Comparison of ENCODE assay signal across 1 cellular context in the genomic region with DNA sequence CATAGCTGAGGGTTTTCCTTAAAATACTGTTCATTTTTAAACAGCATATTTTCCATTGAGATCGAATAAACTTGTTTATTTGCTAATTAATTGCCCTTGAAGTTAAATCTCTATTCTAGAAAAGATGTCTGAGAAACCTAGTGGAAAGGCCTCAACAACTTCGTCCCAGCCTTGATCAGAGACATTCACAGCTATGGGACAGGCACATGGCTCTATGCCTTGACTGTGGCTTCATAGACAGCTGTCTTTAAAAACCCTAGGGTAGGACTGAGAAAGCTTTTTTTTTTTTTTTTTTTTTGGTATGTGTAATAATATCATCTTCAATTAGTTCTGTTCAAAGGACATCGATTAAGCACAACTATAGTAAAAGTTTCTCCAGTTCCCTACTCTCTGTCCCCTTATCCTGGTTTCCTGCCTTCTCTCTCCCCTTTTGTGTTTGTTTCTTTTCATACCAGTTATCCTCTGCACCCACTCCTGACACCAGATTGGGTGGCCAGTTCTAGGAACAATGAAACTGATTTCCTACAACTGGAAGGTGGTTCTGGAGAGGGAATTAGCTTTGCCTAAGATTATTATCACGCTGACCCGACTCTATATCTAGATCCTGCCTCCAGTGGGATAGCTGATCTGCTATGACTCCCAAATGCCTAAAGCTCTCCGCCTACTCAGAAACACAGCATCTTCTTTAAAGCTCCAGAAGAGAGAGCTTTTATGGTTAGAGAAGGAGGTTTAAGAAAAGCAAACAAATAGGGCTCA.
TF ChIP-seq lines count a peak whose summit lies in the region.

No MANE protein-coding gene starts in this region.

TF ChIP-seq in K562, 482 proteins besides CTCF, POLR2A, EP300 and RAD21 (continued from another document):
- TF ChIP-seq, protein P1, sequence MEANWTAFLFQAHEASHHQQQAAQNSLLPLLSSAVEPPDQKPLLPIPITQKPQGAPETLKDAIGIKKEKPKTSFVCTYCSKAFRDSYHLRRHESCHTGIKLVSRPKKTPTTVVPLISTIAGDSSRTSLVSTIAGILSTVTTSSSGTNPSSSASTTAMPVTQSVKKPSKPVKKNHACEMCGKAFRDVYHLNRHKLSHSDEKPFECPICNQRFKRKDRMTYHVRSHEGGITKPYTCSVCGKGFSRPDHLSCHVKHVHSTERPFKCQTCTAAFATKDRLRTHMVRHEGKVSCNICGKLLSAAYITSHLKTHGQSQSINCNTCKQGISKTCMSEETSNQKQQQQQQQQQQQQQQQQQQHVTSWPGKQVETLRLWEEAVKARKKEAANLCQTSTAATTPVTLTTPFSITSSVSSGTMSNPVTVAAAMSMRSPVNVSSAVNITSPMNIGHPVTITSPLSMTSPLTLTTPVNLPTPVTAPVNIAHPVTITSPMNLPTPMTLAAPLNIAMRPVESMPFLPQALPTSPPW (CRISPR knock-in tag; IDR thresholded peaks at IDR 0.05): 0 out of 2 replicates have a peak, but pooled peaks have one; percentile 12
